24 cellular contexts compared by ENCODE assay signal in the genomic region with DNA sequence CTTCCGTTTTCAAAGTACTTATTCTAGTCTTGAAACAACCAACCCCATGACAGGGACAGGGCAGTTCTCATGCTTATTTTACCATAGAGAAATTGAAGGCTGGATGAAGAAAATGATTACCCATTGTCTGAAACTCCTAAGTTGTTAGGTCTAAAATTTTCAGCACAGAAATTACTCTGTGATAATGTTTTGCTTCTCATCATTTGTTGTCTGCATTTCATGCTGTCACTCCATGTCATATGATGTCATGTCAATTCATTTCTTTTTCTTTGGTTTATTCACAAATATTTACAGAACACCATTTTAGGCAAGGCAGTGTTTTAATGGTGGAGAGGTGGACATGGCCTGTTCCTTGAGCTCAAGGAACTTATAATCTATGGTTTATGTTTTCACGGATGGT.
DNase-seq lines count a peak whose midpoint lies in the region; ATAC-seq, FAIRE-seq and TF ChIP-seq lines count a peak whose summit lies in the region.
"Had no signal": no experiment of that assay in that cellular context is flagged by ENCODE, and none has a peak within 500 bp of the region (broad histone marks: within the 10 kb centered on the region; RNA-seq: fewer than 3 reads in every experiment).

No MANE protein-coding gene starts in this region.

- no peak overlapping the region for H3K4me3 Mint-ChIP-seq in activated CD4-positive, alpha-beta T cell treated with anti-CD3 and anti-CD28 coated beads, Interleukin-2, amount 10 ng/mL, durations not matched to agents 24 days and 14 days
- H3K4me3 Mint-ChIP-seq in T-helper 17 cell (no peak overlapping the region), natural killer cell (no peak overlapping the region)

- peak; percentile 40 for FAIRE-seq in GM12891 (lab: Jason Lieb, UNC)
- FAIRE-seq: A204.1, HepG2, K562 had no signal

- peaks cover 10% of the 10 kb centered on the region for H3K9me3 Mint-ChIP-seq in activated CD4-positive, alpha-beta T cell treated with anti-CD3 and anti-CD28 coated beads, Interleukin-2, amount 10 ng/mL, durations not matched to agents 24 days and 14 days
- H3K9me3 Mint-ChIP-seq in natural killer cell: no peaks in the 10 kb centered on the region

- TF ChIP-seq POLR2A in GM12891 (IDR thresholded peaks at IDR 0.05; ENCODE audit: low read depth, low read length) (no peak), upper lobe of left lung (IDR thresholded peaks at IDR 0.05) (no peak)

- no peaks in the 10 kb centered on the region for H3K9me3 ChIP-seq in T-helper 17 cell (ENCODE audit: control insufficient read depth, low read length, poor library complexity, severe bottlenecking)
- no peaks in the 10 kb centered on the region for H3K9me3 ChIP-seq in upper lobe of left lung
- H3K9me3 ChIP-seq in right atrium auricular region: no peaks in the 10 kb centered on the region
- H3K9me3 ChIP-seq: HAP-1, Peyer's patch, SJCRH30 had no signal

- H3K36me3 ChIP-seq in upper lobe of left lung: no peaks in the 10 kb centered on the region
- H3K36me3 ChIP-seq in right atrium auricular region: no peaks in the 10 kb centered on the region
- H3K36me3 ChIP-seq: HAP-1, Peyer's patch, SJCRH30 had no signal

- DNase-seq in activated CD4-positive, alpha-beta T cell treated with anti-CD3 and anti-CD28 coated beads, Interleukin-2, amount 10 ng/mL, durations not matched to agents 24 days and 14 days: no peak
- DNase-seq in activated CD4-positive, alpha-beta T cell treated with anti-CD3 and anti-CD28 coated beads for 48 hours: no peak
- DNase-seq in GM12891 (ENCODE audit: insufficient read length, low spot score) (no peak), T-helper 17 cell (no peak), natural killer cell (no peak), upper lobe of left lung (no peak), right atrium auricular region (ENCODE audit: low spot score) (no peak), GDM1 (lab: John Stamatoyannopoulos, UW) (no peak)
- DNase-seq: EL; GM23248; NCI-H1092 treated with DMSO at 0.1 percent for 48 hours; NCI-H1436 treated with DMSO at 0.1 percent for 48 hours; NCI-H1930; NCI-H2227 treated with DMSO at 0.1 percent for 48 hours; NCI-H510A; NK-92 treated with Interleukin-12 subunit alpha and Interleukin-12 subunit beta, amount 100 ng/mL, for 24 hours; Peyer's patch; SJCRH30 had no signal

- peaks cover 4% of the 10 kb centered on the region for H3K36me3 Mint-ChIP-seq in activated CD4-positive, alpha-beta T cell treated with anti-CD3 and anti-CD28 coated beads, Interleukin-2, amount 10 ng/mL, durations not matched to agents 24 days and 14 days (ENCODE audit: low read depth)
- H3K36me3 Mint-ChIP-seq in T-helper 17 cell (ENCODE audit: low read depth): no peaks in the 10 kb centered on the region
- H3K36me3 Mint-ChIP-seq in natural killer cell: no peaks in the 10 kb centered on the region

- H3K4me1 Mint-ChIP-seq in activated CD4-positive, alpha-beta T cell treated with anti-CD3 and anti-CD28 coated beads, Interleukin-2, amount 10 ng/mL, durations not matched to agents 24 days and 14 days: peaks cover 76% of the 10 kb centered on the region
- H3K4me1 Mint-ChIP-seq in T-helper 17 cell (peaks cover 52% of the 10 kb centered on the region), natural killer cell (peaks cover 38 to 40% of the 10 kb centered on the region in 2 donors)

- no peaks in the 10 kb centered on the region for H3K27me3 ChIP-seq in upper lobe of left lung
- H3K27me3 ChIP-seq in right atrium auricular region: no peaks in the 10 kb centered on the region
- H3K27me3 ChIP-seq: Peyer's patch, SJCRH30 had no signal

- ATAC-seq in T-helper 17 cell (no peak), natural killer cell (no peak), upper lobe of left lung (ENCODE audit: low FRiP score in 2 of 2) (no peak)
- ATAC-seq: HepG2, K562 had no signal

- intact Hi-C loops in activated CD4-positive, alpha-beta T cell treated with anti-CD3 and anti-CD28 coated beads, Interleukin-2, amount 10 ng/mL, durations not matched to agents 24 days and 14 days (cut with micrococcal nuclease): no loop called here
- intact Hi-C loops in natural killer cell (cut with micrococcal nuclease): no loop called here

- H3K27ac Mint-ChIP-seq in activated CD4-positive, alpha-beta T cell treated with anti-CD3 and anti-CD28 coated beads, Interleukin-2, amount 10 ng/mL, durations not matched to agents 24 days and 14 days: peak overlapping the region; percentile 53
- H3K27ac Mint-ChIP-seq in T-helper 17 cell (peak overlapping the region; percentile 88), natural killer cell (peak overlapping the region; percentile 33 to 41)

- WGBS in upper lobe of left lung, 2 donors: 78 to 94% methylated on average over 2 of the region's 2 CpGs

- no peaks in the 10 kb centered on the region for H3K4me1 ChIP-seq in upper lobe of left lung
- H3K4me1 ChIP-seq in right atrium auricular region: no peaks in the 10 kb centered on the region
- H3K4me1 ChIP-seq: HAP-1, Peyer's patch, SJCRH30 had no signal

- no peaks in the 10 kb centered on the region for H3K27me3 Mint-ChIP-seq in activated CD4-positive, alpha-beta T cell treated with anti-CD3 and anti-CD28 coated beads, Interleukin-2, amount 10 ng/mL, durations not matched to agents 24 days and 14 days
- H3K27me3 Mint-ChIP-seq in T-helper 17 cell: no peaks in the 10 kb centered on the region
- no peaks in the 10 kb centered on the region for H3K27me3 Mint-ChIP-seq in natural killer cell (ENCODE audit: low read depth in 2 of 2)

- H3K4me3 ChIP-seq in upper lobe of left lung (no peak overlapping the region), right atrium auricular region (no peak overlapping the region)
- H3K4me3 ChIP-seq: GM23248, HAP-1, K562, Peyer's patch, SJCRH30 had no signal

- TF ChIP-seq CTCF in natural killer cell (IDR thresholded peaks at IDR 0.05) (no peak), upper lobe of left lung (IDR thresholded peaks at IDR 0.05) (no peak), right atrium auricular region (IDR thresholded peaks at IDR 0.05) (no peak)

- no peak for TF ChIP-seq EP300 in upper lobe of left lung (IDR thresholded peaks at IDR 0.05)

- H3K27ac ChIP-seq in upper lobe of left lung: no peak overlapping the region
- no peak overlapping the region for H3K27ac ChIP-seq in right atrium auricular region
- H3K27ac ChIP-seq: C4-2B, GM23248, HL-60, Peyer's patch, SJCRH30 had no signal

TF ChIP-seq in GM12891, 5 proteins besides CTCF, POLR2A, EP300 and RAD21:
- no peak for TF ChIP-seq PAX5 (IDR thresholded peaks at IDR 0.05; ENCODE audit: insufficient read depth, low read length, severe bottlenecking)
- TF ChIP-seq TAF1 (IDR thresholded peaks at IDR 0.05; ENCODE audit: low read depth, low read length): no peak
- TF ChIP-seq POLR2AphosphoS5 (IDR thresholded peaks at IDR 0.05; ENCODE audit: low read depth, low read length): no peak
- TF ChIP-seq POU2F2 (IDR thresholded peaks at IDR 0.05; ENCODE audit: low read depth, low read length): no peak
- TF ChIP-seq SPI1 (IDR thresholded peaks at IDR 0.05; ENCODE audit: low read depth, low read length): no peak

Comparison
In these comparisons a context has a peak if more than half of its experiments do, and no peak if none do; other contexts are left out.
1. H3K27ac Mint-ChIP-seq: peak in every context shown above with its lines; median percentile 88 in T-helper 17 cell; 53 in activated CD4-positive, alpha-beta T cell treated with anti-CD3 and anti-CD28 coated beads, Interleukin-2, amount 10 ng/mL, durations not matched to agents 24 days and 14 days; 37 in natural killer cell.